In genomic region chr7:77352688-77353406, GRCh38 we compare ENCODE assay signal across 11 cellular contexts.
DNase-seq lines count a peak whose midpoint lies in the region; ATAC-seq and TF ChIP-seq lines count a peak whose summit lies in the region.
"Had no signal": no experiment of that assay in that cellular context is flagged by ENCODE, and none has a peak within 500 bp of the region (broad histone marks: within the 10 kb centered on the region; RNA-seq: fewer than 3 reads in every experiment).

No MANE protein-coding gene starts in this region.

- H3K4me1 ChIP-seq in foreskin keratinocyte, result no peaks in the 10 kb centered on the region
- H3K4me1 ChIP-seq: HAP-1 had no signal

- no peaks in the 10 kb centered on the region for H3K9me3 Mint-ChIP-seq in activated CD4-positive, alpha-beta memory T cell treated with anti-CD3 and anti-CD28 coated beads for 36 hours
- no peaks in the 10 kb centered on the region for H3K9me3 Mint-ChIP-seq in naive thymus-derived CD8-positive, alpha-beta T cell

- H3K4me3 Mint-ChIP-seq in activated CD4-positive, alpha-beta memory T cell treated with anti-CD3 and anti-CD28 coated beads for 36 hours, result no peak overlapping the region
- H3K4me3 Mint-ChIP-seq in naive thymus-derived CD8-positive, alpha-beta T cell, result peak overlapping the region in 9 of 10 donors; percentile 13 to 81 (median 56)

- DNase-seq in GF-D8 (lab: John Stamatoyannopoulos, UW) (peak; percentile 56), foreskin keratinocyte (no peak)
- DNase-seq in activated CD4-positive, alpha-beta memory T cell treated with anti-CD3 and anti-CD28 coated beads for 36 hours, result no peak
- DNase-seq in naive thymus-derived CD8-positive, alpha-beta T cell, result peak in 3 of 10 donors; percentile 12 to 27 (median 19)
- DNase-seq: adrenal gland, NCI-H226, SW 1271 had no signal

- no peaks in the 10 kb centered on the region for H3K27me3 Mint-ChIP-seq in activated CD4-positive, alpha-beta memory T cell treated with anti-CD3 and anti-CD28 coated beads for 36 hours
- no peaks in the 10 kb centered on the region for H3K27me3 Mint-ChIP-seq in naive thymus-derived CD8-positive, alpha-beta T cell

- POLR2A ChIA-PET in activated CD4-positive, alpha-beta memory T cell treated with anti-CD3 and anti-CD28 coated beads for 36 hours (lab: Charles Lee), result no interaction called here
- POLR2A ChIA-PET in naive thymus-derived CD8-positive, alpha-beta T cell (lab: Charles Lee), result interaction anchor here (0.7 to 3.3 kb wide), 5 partner anchors 14 to 332 kb away, joined by 3 to 17 read pairs (median 3); partner anchors contain the start of gene GSAP

- CTCF ChIA-PET in activated CD4-positive, alpha-beta memory T cell treated with anti-CD3 and anti-CD28 coated beads for 36 hours (lab: Charles Lee), result no interaction called here

- TF ChIP-seq CTCF in foreskin keratinocyte (conservative IDR thresholded peaks at IDR 0.05), result no peak

- H3K36me3 Mint-ChIP-seq in activated CD4-positive, alpha-beta memory T cell treated with anti-CD3 and anti-CD28 coated beads for 36 hours, result peaks cover 2% of the 10 kb centered on the region
- H3K36me3 Mint-ChIP-seq in naive thymus-derived CD8-positive, alpha-beta T cell, result no peaks in the 10 kb centered on the region

- intact Hi-C loops in activated CD4-positive, alpha-beta memory T cell treated with anti-CD3 and anti-CD28 coated beads for 36 hours (cut with micrococcal nuclease), result loop anchor here (1.0 kb wide), 1 partner anchor 40 kb away; no protein-coding TSS in a partner anchor

- H3K27ac Mint-ChIP-seq in activated CD4-positive, alpha-beta memory T cell treated with anti-CD3 and anti-CD28 coated beads for 36 hours, result peak overlapping the region; percentile 35
- peak overlapping the region; percentile 12 to 95 (median 73) for H3K27ac Mint-ChIP-seq in naive thymus-derived CD8-positive, alpha-beta T cell

- ATAC-seq in GM19463 (IDR thresholded peaks at IDR 0.05; ENCODE audit: unreplicated experiment) (peak; percentile 21), GM19035 (IDR thresholded peaks at IDR 0.05; ENCODE audit: unreplicated experiment) (no peak), HG03565 (IDR thresholded peaks at IDR 0.05; ENCODE audit: unreplicated experiment) (no peak), foreskin keratinocyte (no peak)
- no peak for ATAC-seq in naive thymus-derived CD8-positive, alpha-beta T cell

- peaks cover 49% of the 10 kb centered on the region for H3K4me1 Mint-ChIP-seq in activated CD4-positive, alpha-beta memory T cell treated with anti-CD3 and anti-CD28 coated beads for 36 hours (ENCODE audit: low read depth)
- H3K4me1 Mint-ChIP-seq in naive thymus-derived CD8-positive, alpha-beta T cell, result peaks cover 37 to 80% (median 72%) of the 10 kb centered on the region in 4 donors

- H3K27me3 ChIP-seq in foreskin keratinocyte, result no peaks in the 10 kb centered on the region
- H3K27me3 ChIP-seq: adrenal gland had no signal

- no peak overlapping the region for H3K27ac ChIP-seq in foreskin keratinocyte
- H3K27ac ChIP-seq: adrenal gland had no signal
